ENCODE assay signal across 8 cellular contexts in genomic region chr17:82551779-82552457, GRCh38. TPM values are rescaled to one million over a fixed set of nuclear protein-coding genes. Genes with fewer than 3 reads are reported as not detected.
DNase-seq lines count a peak whose midpoint lies in the region; ATAC-seq and TF ChIP-seq lines count a peak whose summit lies in the region.

No MANE protein-coding gene starts in this region.

- H3K9me3 Mint-ChIP-seq in activated B cell treated with CpG ODN at 0.5 μM for 24 hours, result no peaks in the 10 kb centered on the region

- H3K27me3 Mint-ChIP-seq in activated B cell treated with CpG ODN at 0.5 μM for 24 hours, result no peaks in the 10 kb centered on the region

- ATAC-seq in HG02610 (IDR thresholded peaks at IDR 0.05; ENCODE audit: unreplicated experiment), result peak; percentile 79
- ATAC-seq in activated B cell treated with CpG ODN at 0.5 μM for 24 hours (ENCODE audit: low read depth), result peak; percentile 99
- ATAC-seq in left lung, result peak; percentile 91

- POLR2A ChIA-PET in activated B cell treated with CpG ODN at 0.5 μM for 24 hours (lab: Charles Lee), result no interaction called here

- H3K27ac ChIP-seq in left lung, result no peak overlapping the region

- peak; percentile 88 for TF ChIP-seq CTCF in GM12864 (IDR thresholded peaks at IDR 0.05; ENCODE audit: low read depth, low read length, missing control alignments)
- no peak for TF ChIP-seq CTCF in activated B cell treated with CpG ODN at 0.5 μM for 24 hours (IDR thresholded peaks at IDR 0.05)
- TF ChIP-seq CTCF in left lung (IDR thresholded peaks at IDR 0.05), result peak; percentile 55 to 72

- H3K4me3 Mint-ChIP-seq in activated B cell treated with CpG ODN at 0.5 μM for 24 hours, result no peak overlapping the region

- H3K9me3 ChIP-seq in left lung, result no peaks in the 10 kb centered on the region

- peaks cover 33 to 70% of the 10 kb centered on the region in 2 donors for H3K4me1 ChIP-seq in left lung

- intact Hi-C loops in activated B cell treated with CpG ODN at 0.5 μM for 24 hours (cut with micrococcal nuclease), result loop anchor here (1.0 to 10.0 kb wide), 6 partner anchors 35 to 317 kb away; partner anchors contain the start of genes FOXK2 and NARF
- intact Hi-C loops in left lung (cut with DNase I), result loop anchor here in 1 of 2 donors (5.0 kb wide), 1 partner anchor 200 kb away; no protein-coding TSS in a partner anchor

- H3K27me3 ChIP-seq in left lung, result no peaks in the 10 kb centered on the region

- H3K27ac Mint-ChIP-seq in activated B cell treated with CpG ODN at 0.5 μM for 24 hours, result no peak overlapping the region

- DNase-seq in GM12864 (ENCODE audit: low read depth), result peak; percentile 49
- peak; percentile 41 to 42 for DNase-seq in NCI-H1930 (lab: John Stamatoyannopoulos, UW)
- DNase-seq in activated B cell treated with CpG ODN at 0.5 μM for 24 hours, result peak; percentile 71
- DNase-seq in T47D (ENCODE audit: low read depth in 1 of 2, low spot score in 1 of 2), result peak; percentile 87 to 88
- DNase-seq in left lung, result peak; percentile 82 to 93
- peak; percentile 39 for DNase-seq in stimulated activated CD8-positive, alpha-beta memory T cell treated with anti-CD3 and anti-CD28 coated beads, Interleukin-12 subunit alpha, Interleukin-12 subunit beta, amount 100 ng/mL, for 24 hours (ENCODE audit: extremely low read depth)
- DNase-seq in middle frontal gyrus (ENCODE audit: extremely low spot score, low spot score), result no peak

- H3K4me1 Mint-ChIP-seq in activated B cell treated with CpG ODN at 0.5 μM for 24 hours, result peaks cover 49% of the 10 kb centered on the region

- CTCF ChIA-PET in activated B cell treated with CpG ODN at 0.5 μM for 24 hours (lab: Charles Lee), result interaction anchor here (0.7 to 1.8 kb wide), 10 partner anchors 18 to 350 kb away, joined by 3 to 7 read pairs (median 3); no protein-coding TSS in a partner anchor

- H3K36me3 Mint-ChIP-seq in activated B cell treated with CpG ODN at 0.5 μM for 24 hours (ENCODE audit: low read depth), result no peaks in the 10 kb centered on the region

- H3K36me3 ChIP-seq in left lung, result no peaks in the 10 kb centered on the region

- in situ Hi-C loops in T47D (cut with HindIII; ENCODE audit: low pct_unique_long_range_greater_than_20kb, low sequenced_read_pairs), result no loop called here

- H3K4me3 ChIP-seq in GM12864 (ENCODE audit: low read depth, low read length) (no peak overlapping the region), left lung (no peak overlapping the region)

RNA-seq across cellular contexts. Expression of gene FOXK2, which starts 32.4 kb away (rescaled TPM):
- total RNA-seq in activated B cell treated with CpG ODN at 0.5 μM for 24 hours (56.4 and 60.4 TPM in 2 replicates), left lung (10 to 100 TPM; 50.4 to 57.0 TPM)
